8 cellular contexts compared by ENCODE assay signal in genomic region chr12:56157201-56158028, GRCh38. TPM values are rescaled to one million over a fixed set of nuclear protein-coding genes. Genes with fewer than 3 reads are reported as not detected.
A peak's percentile ranks its signal among the peaks of the same experiment; 100 is the strongest.
DNase-seq lines count a peak whose midpoint lies in the region; ATAC-seq lines count a peak whose summit lies in the region.

No MANE protein-coding gene starts in this region.

- peak; percentile 88 for DNase-seq in COR-L47 (lab: John Stamatoyannopoulos, UW)
- DNase-seq in NT2/D1 (ENCODE audit: low read depth, low spot score), result peak; percentile 83
- DNase-seq in activated CD8-positive, alpha-beta memory T cell treated with anti-CD3 and anti-CD28 coated beads, Interleukin-2, amount 50 U/mL, for 48 hours, result peak; percentile 79
- peak; percentile 76 for DNase-seq in epidermal melanocyte (ENCODE audit: insufficient read length, low spot score)
- peak; percentile 71 for DNase-seq in stimulated activated CD8-positive, alpha-beta memory T cell treated with anti-CD3 and anti-CD28 coated beads, Interleukin-4, amount 100 ng/mL, for 48 hours

- H3K36me3 ChIP-seq in HUES48 (ENCODE audit: control insufficient read depth, insufficient read depth, low read length) (peaks cover 52% of the 10 kb centered on the region), NT2/D1 (ENCODE audit: insufficient read depth, insufficient read length, low read length) (peaks cover 62% of the 10 kb centered on the region)

- H3K4me3 ChIP-seq in HUES48 (ENCODE audit: low read depth, low read length) (peak overlapping the region; percentile 55), NT2/D1 (ENCODE audit: insufficient read length, low read depth) (peak overlapping the region; percentile 39), mononuclear cell (ENCODE audit: low read length) (peak overlapping the region; percentile 99)

- H3K27me3 ChIP-seq in HUES48 (ENCODE audit: control insufficient read depth, insufficient read depth, low read length), result no peaks in the 10 kb centered on the region
- no peaks in the 10 kb centered on the region for H3K27me3 ChIP-seq in NT2/D1 (ENCODE audit: insufficient read depth, insufficient read length)
- H3K27me3 ChIP-seq in mononuclear cell (ENCODE audit: insufficient read depth, low read length), result no peaks in the 10 kb centered on the region

- peaks cover 32% of the 10 kb centered on the region for H3K4me1 ChIP-seq in HUES48 (ENCODE audit: control insufficient read depth, insufficient read depth, low read length)
- peaks cover 10% of the 10 kb centered on the region for H3K4me1 ChIP-seq in NT2/D1 (ENCODE audit: insufficient read depth, insufficient read length)
- peaks cover 49% of the 10 kb centered on the region for H3K4me1 ChIP-seq in mononuclear cell (ENCODE audit: insufficient read depth, low read length)

- H3K9ac ChIP-seq in HUES48 (ENCODE audit: low read depth, low read length), result peak overlapping the region; percentile 41
- peak overlapping the region; percentile 96 for H3K9ac ChIP-seq in NT2/D1 (ENCODE audit: insufficient read length, low read depth)

- peak; percentile 23 for ATAC-seq in GM21367 (IDR thresholded peaks at IDR 0.05; ENCODE audit: unreplicated experiment)

- H3K27ac ChIP-seq in HUES48 (ENCODE audit: low read depth, low read length), result peak overlapping the region; percentile 94

- H3K9me3 ChIP-seq in HUES48 (ENCODE audit: control insufficient read depth, insufficient read depth, low read length), result no peaks in the 10 kb centered on the region
- H3K9me3 ChIP-seq in NT2/D1 (ENCODE audit: insufficient read depth, low read length), result no peaks in the 10 kb centered on the region
- H3K9me3 ChIP-seq in mononuclear cell (ENCODE audit: low read depth, low read length), result no peaks in the 10 kb centered on the region

RNA-seq across cellular contexts. Expression of gene MYL6, which starts 0.7 kb away (rescaled TPM):
- total RNA-seq in mononuclear cell, result 729 TPM

RNA-seq across cellular contexts. Expression of gene MYL6B, which starts 5.0 kb away (rescaled TPM):
- total RNA-seq in mononuclear cell, result 2.1 TPM

RNA-seq across cellular contexts. Expression of gene ESYT1, which starts 29.3 kb away (rescaled TPM):
- 62.1 TPM for total RNA-seq in mononuclear cell

RNA-seq across cellular contexts. Expression of gene SMARCC2, which starts 31.9 kb away (rescaled TPM):
- 61.1 TPM for total RNA-seq in mononuclear cell

RNA-seq across cellular contexts. Expression of gene ZC3H10, which starts 39.3 kb away (rescaled TPM):
- total RNA-seq in mononuclear cell, result 8.6 TPM

Comparison
In these comparisons a context has a peak if more than half of its experiments do, and no peak if none do; other contexts are left out.
1. Peak in every context shown above with its lines: DNase-seq, ATAC-seq, H3K4me3 ChIP-seq and H3K27ac ChIP-seq.
2. H3K4me3 ChIP-seq: peak in every context shown above with its lines; median percentile 99 in mononuclear cell; 55 in HUES48; 39 in NT2/D1.